29 cellular contexts compared by ENCODE assay signal in genomic region chr11:69797156-69797555, GRCh38. TPM values are rescaled to one million over a fixed set of nuclear protein-coding genes. Genes with fewer than 3 reads are reported as not detected.
A peak's percentile ranks its signal among the peaks of the same experiment; 100 is the strongest.
DNase-seq lines count a peak whose midpoint lies in the region; ATAC-seq, FAIRE-seq and TF ChIP-seq lines count a peak whose summit lies in the region.
"Had no signal": no experiment of that assay in that cellular context is flagged by ENCODE, and none has a peak within 500 bp of the region (broad histone marks: within the 10 kb centered on the region; RNA-seq: fewer than 3 reads in every experiment).

No MANE protein-coding gene starts in this region.

- H2BK15ac ChIP-seq in neuronal stem cell (ENCODE audit: low read length), result peak overlapping the region; percentile 90

- H2AK5ac ChIP-seq in neuronal stem cell (ENCODE audit: low read depth, low read length), result peak overlapping the region; percentile 71

- intact Hi-C loops in ascending aorta (cut with DNase I), result no loop called here
- intact Hi-C loops in tibial artery (cut with DNase I; ENCODE audit: low total_unique reads), result no loop called here

- TF ChIP-seq EP300 in A549 (IDR thresholded peaks at IDR 0.05) (no peak), Ishikawa (IDR thresholded peaks at IDR 0.05; ENCODE audit: borderline replicate concordance) (no peak)

- no peak for FAIRE-seq in A549 (lab: Jason Lieb, UNC)
- FAIRE-seq: astrocyte, H54, TTC549 had no signal

- POLR2A ChIA-PET in A549 (lab: Yijun Ruan, JAX), result no interaction called here

- no peak overlapping the region for H4K8ac ChIP-seq in neuronal stem cell (ENCODE audit: low read depth, low read length)

- H3K36me3 ChIP-seq in neuronal stem cell (replicated peaks in 1 of 2; ENCODE audit: control insufficient read depth in 2 of 2, insufficient read depth in 2 of 2, low read length in 2 of 2), result no peaks in the 10 kb centered on the region
- no peaks in the 10 kb centered on the region for H3K36me3 ChIP-seq in ascending aorta
- H3K36me3 ChIP-seq in tibial artery, result no peaks in the 10 kb centered on the region
- H3K36me3 ChIP-seq: esophagus squamous epithelium, right atrium auricular region had no signal

- H2BK5ac ChIP-seq in neuronal stem cell (ENCODE audit: low read length), result no peak overlapping the region

- H3K4me3 ChIP-seq in A549 (no peak overlapping the region), neuronal stem cell (ENCODE audit: low read length in 2 of 2) (no peak overlapping the region), ascending aorta (no peak overlapping the region), tibial artery (no peak overlapping the region)
- H3K4me3 ChIP-seq: esophagus squamous epithelium, right atrium auricular region had no signal

- DNase-seq in A549 (ENCODE audit: low read depth in 1 of 2, low spot score in 1 of 2), result peak in 1 of 2 experiments; percentile 50
- DNase-seq in cerebellum (ENCODE audit: low spot score), result peak; percentile 94
- no peak for DNase-seq in neuronal stem cell (ENCODE audit: low spot score)
- DNase-seq in ascending aorta (ENCODE audit: low spot score in 2 of 2), result no peak
- DNase-seq in tibial artery, result no peak
- DNase-seq in stimulated activated naive CD8-positive, alpha-beta T cell treated with anti-CD3 and anti-CD28 coated beads, Interleukin-15, Interleukin-2, amounts not matched to agents 100 U/mL and 50 U/mL, for 24 hours, result no peak
- DNase-seq: activated CD4-positive, alpha-beta T cell treated with anti-CD3 and anti-CD28 coated beads for 48 hours; Calu3; effector CD8-positive, alpha-beta T cell; esophagus squamous epithelium; mesenchymal stem cell; NCI-H187; NCI-H526 treated with DMSO at 0.1 percent for 48 hours; occipital lobe; SHP77 treated with DMSO at 0.1 percent for 48 hours; stimulated activated CD4-positive, alpha-beta T cell treated with anti-CD3 and anti-CD28 coated beads, Interleukin-12 subunit alpha, Interleukin-12 subunit beta, amount 100 ng/mL, for 4 hours; T-helper 1 cell had no signal

- no peak overlapping the region for H3K14ac ChIP-seq in neuronal stem cell (ENCODE audit: low read length)

- peaks cover 3% of the 10 kb centered on the region for H3K79me1 ChIP-seq in neuronal stem cell (ENCODE audit: low read depth, low read length)

- H3K18ac ChIP-seq in neuronal stem cell (ENCODE audit: low read length), result peak overlapping the region; percentile 74

- WGBS in A549 (ENCODE audit: missing lambda C conversion rate), result 67% methylated on average over 7 of the region's 14 CpGs
- WGBS in neuronal stem cell (ENCODE audit: extremely low coverage in 2 of 2, insufficient read length in 2 of 2, insufficient replicate concordance in 1 of 2), 2 donors, result no CpG with 5 or more reads among the region's 14 CpGs

- H3K4me1 ChIP-seq in A549, result no peaks in the 10 kb centered on the region
- peaks cover 0 to 3% of the 10 kb centered on the region in 2 donors for H3K4me1 ChIP-seq in neuronal stem cell (ENCODE audit: control insufficient read depth in 2 of 2, insufficient read depth in 1 of 2, low read depth in 1 of 2, low read length in 2 of 2)
- no peaks in the 10 kb centered on the region for H3K4me1 ChIP-seq in ascending aorta
- no peaks in the 10 kb centered on the region for H3K4me1 ChIP-seq in tibial artery
- H3K4me1 ChIP-seq: esophagus squamous epithelium, right atrium auricular region had no signal

- ATAC-seq in A549 (peak; percentile 19 to 74; a peak in 3 of 6 replicates), GM19324 (IDR thresholded peaks at IDR 0.05; ENCODE audit: low FRiP score, unreplicated experiment) (no peak)
- ATAC-seq in stimulated activated naive CD8-positive, alpha-beta T cell treated with anti-CD3 and anti-CD28 coated beads, Interleukin-15, Interleukin-2, amounts not matched to agents 100 U/mL and 50 U/mL, for 24 hours, result no peak
- ATAC-seq: activated naive CD4-positive, alpha-beta T cell treated with anti-CD3 and anti-CD28 coated beads, Interleukin-2, amount 50 U/mL, for 72 hours had no signal

- H3K23ac ChIP-seq in neuronal stem cell (ENCODE audit: low read depth, low read length, poor library complexity), result peak overlapping the region; percentile 17

- H3K27me3 ChIP-seq in neuronal stem cell (ENCODE audit: control insufficient read depth in 3 of 3, insufficient read depth in 3 of 3, low read depth in 1 of 3, low read length in 3 of 3) (no peaks in the 10 kb centered on the region), ascending aorta (no peaks in the 10 kb centered on the region), tibial artery (peaks cover 0 to 30% of the 10 kb centered on the region in 2 donors)
- H3K27me3 ChIP-seq: right atrium auricular region had no signal

- no peak overlapping the region for H2AFZ ChIP-seq in neuronal stem cell (ENCODE audit: low read length)

- no peak overlapping the region for H4K91ac ChIP-seq in neuronal stem cell (ENCODE audit: low read depth, low read length, poor library complexity)

- peak overlapping the region; percentile 75 for H2BK12ac ChIP-seq in neuronal stem cell (ENCODE audit: low read length)

- TF ChIP-seq CTCF in A549 (IDR thresholded peaks at IDR 0.05) (no peak), ascending aorta (IDR thresholded peaks at IDR 0.05) (no peak), tibial artery (IDR thresholded peaks at IDR 0.05) (no peak)

- CTCF ChIA-PET in A549 (lab: Yijun Ruan, JAX), result interaction anchor here (0.6 to 2.2 kb wide), 8 partner anchors 9 to 994 kb away, joined by 3 to 8 read pairs (median 4); partner anchors contain the start of gene FGF19

- H3K9me3 ChIP-seq in A549, result no peaks in the 10 kb centered on the region; the same call in 2 of the 3 replicates
- peaks cover 0 to 2% of the 10 kb centered on the region in 2 donors for H3K9me3 ChIP-seq in neuronal stem cell (replicated peaks in 1 of 2; ENCODE audit: control insufficient read depth in 2 of 2, insufficient read depth in 1 of 2, low read depth in 1 of 2, low read length in 2 of 2)
- no peaks in the 10 kb centered on the region for H3K9me3 ChIP-seq in ascending aorta
- H3K9me3 ChIP-seq in tibial artery, result no peaks in the 10 kb centered on the region
- H3K9me3 ChIP-seq: esophagus squamous epithelium had no signal

- H3K27ac ChIP-seq in A549, result no peak overlapping the region
- no peak overlapping the region for H3K27ac ChIP-seq in neuronal stem cell (replicated peaks; ENCODE audit: low read length)
- H3K27ac ChIP-seq in ascending aorta, result no peak overlapping the region
- no peak overlapping the region for H3K27ac ChIP-seq in tibial artery
- H3K27ac ChIP-seq: esophagus squamous epithelium, KMS-11, right atrium auricular region had no signal

- no peak for TF ChIP-seq POLR2A in A549 (IDR thresholded peaks at IDR 0.05; ENCODE audit: low read length)

- peak; percentile 31 to 50; a peak in 3 of 5 replicates for TF ChIP-seq RAD21 in A549 (conservative IDR thresholded peaks at IDR 0.05 in 1 of 2, IDR thresholded peaks at IDR 0.05 in 1 of 2)
- peak; percentile 45; the same call in 1 of the 2 replicates for TF ChIP-seq RAD21 in Ishikawa (IDR thresholded peaks at IDR 0.05; ENCODE audit: low read depth)

- H3K4me2 ChIP-seq in A549, result no peak overlapping the region
- H3K4me2 ChIP-seq in neuronal stem cell (ENCODE audit: insufficient read depth, low read length, poor library complexity, severe bottlenecking), result no peak overlapping the region
- H3K4me2 ChIP-seq: KMS-11 had no signal

- H3K4ac ChIP-seq in neuronal stem cell (ENCODE audit: low read length), result no peak overlapping the region

- peak overlapping the region; percentile 31 for H3K9ac ChIP-seq in neuronal stem cell (ENCODE audit: low read depth, low read length, poor library complexity)
- H3K9ac ChIP-seq: KMS-11 had no signal

- H2BK120ac ChIP-seq in neuronal stem cell (ENCODE audit: low read depth, low read length), result no peak overlapping the region

TF ChIP-seq in A549, 52 proteins besides CTCF, POLR2A, EP300 and RAD21:
- TF ChIP-seq CEBPB (IDR thresholded peaks at IDR 0.05) (no peak), SMC3 (IDR thresholded peaks at IDR 0.05) (0 out of 3 replicates have a peak, but pooled peaks have one; percentile 23)

TF ChIP-seq in Ishikawa, 13 proteins besides CTCF, POLR2A, EP300 and RAD21 (continues in another document):
- TF ChIP-seq NFIC (IDR thresholded peaks at IDR 0.05) (no peak), EGR1 (IDR thresholded peaks at IDR 0.05) (no peak)

RNA-seq across cellular contexts. Expression of gene FGF4, which starts 22.0 kb away (rescaled TPM):
- polyA plus RNA-seq in A549 (2011; rRNA removed) (not detected in 2 replicates), A549 (2017; fragmentation: RNase III; extraction: RNeasy Plus Mini Kit Qiagen cat#74134 plus additional on column Dnase treatment) (not detected in 3 replicates)
- polyA plus RNA-seq in A549 (2012; cell fraction: cytosol; rRNA removed), result not detected in 2 replicates
- not detected in 2 replicates for polyA plus RNA-seq in A549 (2012; cell fraction: nucleus; rRNA removed)
- polyA minus RNA-seq in A549 (2011; rRNA and poly(A)+ RNA removed), result not detected in 2 replicates
- total RNA-seq in cerebellum (not detected), ascending aorta (not detected)
- polyA plus RNA-seq in neuronal stem cell (2013, experiment 1 of 2), result 0.06 TPM
- 0.06 TPM for polyA plus RNA-seq in neuronal stem cell (2013, experiment 2 of 2)
- total RNA-seq: activated naive CD4-positive, alpha-beta T cell treated with anti-CD3 and anti-CD28 coated beads, Interleukin-2, amount 50 U/mL, for 72 hours; astrocyte; Calu3; Daoy; esophagus squamous epithelium; myocyte; occipital lobe; right atrium auricular region; ureter had no signal
- polyA plus RNA-seq: AG04450 had no signal

RNA-seq across cellular contexts. Expression of gene FGF3, which starts 22.1 kb away (rescaled TPM):
- polyA plus RNA-seq in A549 (2011; rRNA removed) (not detected in 2 replicates), A549 (2017; fragmentation: RNase III; extraction: RNeasy Plus Mini Kit Qiagen cat#74134 plus additional on column Dnase treatment) (not detected in 3 replicates)
- polyA plus RNA-seq in A549 (2012; cell fraction: cytosol; rRNA removed), result not detected in 2 replicates
- polyA plus RNA-seq in A549 (2012; cell fraction: nucleus; rRNA removed), result not detected in 2 replicates
- polyA minus RNA-seq in A549 (2011; rRNA and poly(A)+ RNA removed), result not detected in 2 replicates
- total RNA-seq in cerebellum (6.5 TPM), ascending aorta (not detected)
- polyA plus RNA-seq in neuronal stem cell (2013, experiment 1 of 2), result 0.13 TPM
- 0.26 TPM for polyA plus RNA-seq in neuronal stem cell (2013, experiment 2 of 2)
- total RNA-seq: activated naive CD4-positive, alpha-beta T cell treated with anti-CD3 and anti-CD28 coated beads, Interleukin-2, amount 50 U/mL, for 72 hours; astrocyte; Calu3; Daoy; esophagus squamous epithelium; myocyte; occipital lobe; right atrium auricular region; ureter had no signal
- polyA plus RNA-seq: AG04450 had no signal

Comparison
In these comparisons a context has a peak if more than half of its experiments do, and no peak if none do; other contexts are left out.
1. ATAC-seq: peak in A549 (2 of 2); none in stimulated activated naive CD8-positive, alpha-beta T cell treated with anti-CD3 and anti-CD28 coated beads, Interleukin-15, Interleukin-2, amounts not matched to agents 100 U/mL and 50 U/mL, for 24 hours (single experiment) and GM19324 (single experiment).